12 cellular contexts compared by ENCODE assay signal in the genomic region with DNA sequence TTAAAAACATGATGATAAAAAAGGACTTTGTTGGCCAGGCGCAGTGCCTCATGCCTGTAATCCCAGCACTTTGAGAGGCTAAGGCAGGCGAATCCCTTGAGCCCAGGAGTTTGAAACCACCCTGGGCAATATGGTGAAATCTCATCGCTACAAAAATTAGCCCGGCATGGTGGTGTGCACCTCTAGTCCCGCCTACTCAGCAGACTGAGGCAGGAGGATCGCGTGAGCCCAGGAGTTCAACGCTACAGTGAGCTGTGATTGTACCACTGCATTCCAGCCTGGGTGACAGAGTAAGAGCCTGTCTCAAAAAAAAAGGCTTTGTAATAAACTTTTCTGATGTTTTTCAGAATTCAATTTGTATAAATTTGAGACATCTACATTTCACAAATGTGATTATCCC.
DNase-seq lines count a peak whose midpoint lies in the region; ATAC-seq and TF ChIP-seq lines count a peak whose summit lies in the region.
"Had no signal": no experiment of that assay in that cellular context is flagged by ENCODE, and none has a peak within 500 bp of the region (broad histone marks: within the 10 kb centered on the region; RNA-seq: fewer than 3 reads in every experiment).

No MANE protein-coding gene starts in this region.

- ATAC-seq in HG03060 (IDR thresholded peaks at IDR 0.05; ENCODE audit: low read depth, unreplicated experiment) = peak; percentile 5
- ATAC-seq: Panc1 had no signal

- intact Hi-C loops in activated naive CD4-positive, alpha-beta T cell treated with anti-CD3 and anti-CD28 coated beads for 36 hours (cut with micrococcal nuclease) = loop anchor here (5.0 kb wide), 1 partner anchor 40 kb away; no protein-coding TSS in a partner anchor
- intact Hi-C loops in stomach (cut with DNase I; ENCODE audit: low total_unique reads) = no loop called here

- peaks cover 62% of the 10 kb centered on the region for H3K4me1 Mint-ChIP-seq in activated naive CD4-positive, alpha-beta T cell treated with anti-CD3 and anti-CD28 coated beads for 36 hours (ENCODE audit: low read depth)
- H3K4me1 Mint-ChIP-seq in activated naive CD4-positive, alpha-beta T cell treated with anti-CD3 and anti-CD28 coated beads, Interleukin-2, amount 10 ng/mL, durations not matched to agents 7 days and 5 days = peaks cover 43% of the 10 kb centered on the region

- no peak for TF ChIP-seq CTCF in coronary artery (IDR thresholded peaks at IDR 0.05)
- no peak for TF ChIP-seq CTCF in stomach (IDR thresholded peaks at IDR 0.05)

- peak; percentile 25 for DNase-seq in activated naive CD4-positive, alpha-beta T cell treated with anti-CD3 and anti-CD28 coated beads for 36 hours
- no peak for DNase-seq in activated naive CD4-positive, alpha-beta T cell treated with anti-CD3 and anti-CD28 coated beads, Interleukin-2, amount 10 ng/mL, durations not matched to agents 7 days and 5 days
- peak; percentile 26 for DNase-seq in coronary artery (ENCODE audit: low spot score)
- DNase-seq in stomach = no peak
- DNase-seq in activated CD8-positive, alpha-beta memory T cell treated with anti-CD3 and anti-CD28 coated beads, Interleukin-2, amount 50 U/mL, for 4 hours = no peak
- DNase-seq in NCI-H446 treated with DMSO at 0.1 percent for 48 hours (lab: John Stamatoyannopoulos, UW) = no peak
- no peak for DNase-seq in RPMI8226
- DNase-seq: amygdala, NCI-H2107, sigmoid colon had no signal

- peak overlapping the region; percentile 85 for H3K27ac Mint-ChIP-seq in activated naive CD4-positive, alpha-beta T cell treated with anti-CD3 and anti-CD28 coated beads for 36 hours
- no peak overlapping the region for H3K27ac Mint-ChIP-seq in activated naive CD4-positive, alpha-beta T cell treated with anti-CD3 and anti-CD28 coated beads, Interleukin-2, amount 10 ng/mL, durations not matched to agents 7 days and 5 days

- no peak for TF ChIP-seq EP300 in stomach (IDR thresholded peaks at IDR 0.05)

- no peak overlapping the region for H3K4me3 Mint-ChIP-seq in activated naive CD4-positive, alpha-beta T cell treated with anti-CD3 and anti-CD28 coated beads for 36 hours
- H3K4me3 Mint-ChIP-seq in activated naive CD4-positive, alpha-beta T cell treated with anti-CD3 and anti-CD28 coated beads, Interleukin-2, amount 10 ng/mL, durations not matched to agents 7 days and 5 days = no peak overlapping the region

- H3K9me3 Mint-ChIP-seq in activated naive CD4-positive, alpha-beta T cell treated with anti-CD3 and anti-CD28 coated beads for 36 hours = no peaks in the 10 kb centered on the region
- H3K9me3 Mint-ChIP-seq in activated naive CD4-positive, alpha-beta T cell treated with anti-CD3 and anti-CD28 coated beads, Interleukin-2, amount 10 ng/mL, durations not matched to agents 7 days and 5 days = no peaks in the 10 kb centered on the region

- H3K27ac ChIP-seq in coronary artery = no peak overlapping the region
- H3K27ac ChIP-seq in stomach = peak overlapping the region in 4 of 5 donors; percentile 56 to 87 (median 61)

- peaks cover 15 to 94% (median 47%) of the 10 kb centered on the region in 4 donors for H3K4me1 ChIP-seq in stomach

- no peaks in the 10 kb centered on the region for H3K36me3 Mint-ChIP-seq in activated naive CD4-positive, alpha-beta T cell treated with anti-CD3 and anti-CD28 coated beads for 36 hours (ENCODE audit: low read depth)
- peaks cover 3% of the 10 kb centered on the region for H3K36me3 Mint-ChIP-seq in activated naive CD4-positive, alpha-beta T cell treated with anti-CD3 and anti-CD28 coated beads, Interleukin-2, amount 10 ng/mL, durations not matched to agents 7 days and 5 days

- no peaks in the 10 kb centered on the region for H3K9me3 ChIP-seq in stomach
- H3K9me3 ChIP-seq: sigmoid colon had no signal

- WGBS in stomach, 5 donors = 78 to 86% (median 80%) methylated on average over 8 of the region's 8 CpGs

- no peaks in the 10 kb centered on the region for H3K27me3 ChIP-seq in stomach
- H3K27me3 ChIP-seq: sigmoid colon had no signal

- CTCF ChIA-PET in activated naive CD4-positive, alpha-beta T cell treated with anti-CD3 and anti-CD28 coated beads for 36 hours (lab: Charles Lee) = interaction anchor here (0.9 to 2.2 kb wide), 3 partner anchors 13 to 96 kb away, joined by 3 to 10 read pairs (median 3); no protein-coding TSS in a partner anchor
- CTCF ChIA-PET in activated naive CD4-positive, alpha-beta T cell treated with anti-CD3 and anti-CD28 coated beads, Interleukin-2, amount 10 ng/mL, durations not matched to agents 7 days and 5 days (lab: Charles Lee) = interaction anchor here (0.9 to 1.8 kb wide), 2 partner anchors 10 to 26 kb away, joined by 3 to 7 read pairs; no protein-coding TSS in a partner anchor

- no peak for TF ChIP-seq POLR2A in stomach (IDR thresholded peaks at IDR 0.05)

- no peak overlapping the region for H3K4me3 ChIP-seq in coronary artery
- no peak overlapping the region for H3K4me3 ChIP-seq in stomach
- H3K4me3 ChIP-seq: sigmoid colon had no signal

- H3K27me3 Mint-ChIP-seq in activated naive CD4-positive, alpha-beta T cell treated with anti-CD3 and anti-CD28 coated beads for 36 hours (ENCODE audit: low read depth) = no peaks in the 10 kb centered on the region
- peaks cover 39% of the 10 kb centered on the region for H3K27me3 Mint-ChIP-seq in activated naive CD4-positive, alpha-beta T cell treated with anti-CD3 and anti-CD28 coated beads, Interleukin-2, amount 10 ng/mL, durations not matched to agents 7 days and 5 days

- no peaks in the 10 kb centered on the region for H3K36me3 ChIP-seq in stomach
- H3K36me3 ChIP-seq: sigmoid colon had no signal

Comparison
In these comparisons a context has a peak if more than half of its experiments do, and no peak if none do; other contexts are left out.
1. DNase-seq: peak in activated naive CD4-positive, alpha-beta T cell treated with anti-CD3 and anti-CD28 coated beads for 36 hours (single experiment) and coronary artery (single experiment); none in activated naive CD4-positive, alpha-beta T cell treated with anti-CD3 and anti-CD28 coated beads, Interleukin-2, amount 10 ng/mL, durations not matched to agents 7 days and 5 days (single experiment), stomach (single experiment), activated CD8-positive, alpha-beta memory T cell treated with anti-CD3 and anti-CD28 coated beads, Interleukin-2, amount 50 U/mL, for 4 hours (single experiment), NCI-H446 treated with DMSO at 0.1 percent for 48 hours (single experiment) and RPMI8226 (single experiment).
2. H3K27ac ChIP-seq: peak in stomach (4 of 5); none in coronary artery (0 of 2).